In the genomic region with DNA sequence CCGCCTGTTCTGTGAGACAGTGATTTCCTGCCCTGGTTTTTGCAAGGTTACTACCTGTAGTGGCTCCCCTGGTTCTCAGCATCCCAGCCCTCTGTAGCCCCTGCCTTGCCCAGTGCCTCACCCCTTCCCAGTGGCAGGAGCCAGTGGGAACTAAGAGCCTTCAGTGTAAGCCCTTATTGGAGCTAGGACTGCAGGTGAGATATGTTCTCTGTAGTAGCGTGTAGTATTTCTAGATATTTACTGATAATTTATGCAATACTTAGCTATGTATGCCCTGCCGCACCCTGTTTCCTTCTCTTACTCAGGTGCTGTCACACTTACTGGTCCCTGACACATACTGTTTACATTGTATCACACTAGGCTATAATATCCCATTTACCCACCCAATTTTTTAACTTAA, we compare ENCODE assay signal across 16 cellular contexts. TPM values are rescaled to one million over a fixed set of nuclear protein-coding genes. Genes with fewer than 3 reads are reported as not detected.
DNase-seq lines count a peak whose midpoint lies in the region; FAIRE-seq and TF ChIP-seq lines count a peak whose summit lies in the region.
"Had no signal": no experiment of that assay in that cellular context is flagged by ENCODE, and none has a peak within 500 bp of the region (broad histone marks: within the 10 kb centered on the region; RNA-seq: fewer than 3 reads in every experiment).

No MANE protein-coding gene starts in this region.

- TF ChIP-seq POLR2A in breast epithelium (IDR thresholded peaks at IDR 0.05): no peak

- peaks cover 6% of the 10 kb centered on the region for H3K36me3 Mint-ChIP-seq in MCF 10A (ENCODE audit: insufficient read depth, unreplicated experiment)
- H3K36me3 Mint-ChIP-seq in neural progenitor cell: no peaks in the 10 kb centered on the region
- H3K36me3 Mint-ChIP-seq: IgD-negative memory B cell had no signal

- peaks cover 8% of the 10 kb centered on the region for H3F3A ChIP-seq in neural progenitor cell (ENCODE audit: low read depth)

- POLR2A ChIA-PET in MCF 10A (lab: Yijun Ruan, JAX): interaction anchor here (0.7 to 1.6 kb wide), 4 partner anchors 12 to 1621 kb away, joined by 3 to 6 read pairs (median 4); no protein-coding TSS in a partner anchor

- intact Hi-C loops in MCF 10A (cut with micrococcal nuclease): no loop called here
- intact Hi-C loops in breast epithelium (cut with DNase I; ENCODE audit: low total_unique reads): no loop called here

- H3K27ac Mint-ChIP-seq in MCF 10A (ENCODE audit: low read depth, unreplicated experiment): peak overlapping the region; percentile 65
- H3K27ac Mint-ChIP-seq in neural progenitor cell: no peak overlapping the region
- H3K27ac Mint-ChIP-seq: IgD-negative memory B cell had no signal

- H3K9me3 Mint-ChIP-seq in MCF 10A (ENCODE audit: unreplicated experiment): no peaks in the 10 kb centered on the region
- H3K9me3 Mint-ChIP-seq in neural progenitor cell: peaks cover 2% of the 10 kb centered on the region
- H3K9me3 Mint-ChIP-seq: IgD-negative memory B cell had no signal

- BruUV-seq in MCF 10A (replicated peaks; lab: Mats Ljungman, UMichigan): no TSS peak

- H3K36me3 ChIP-seq in breast epithelium (no peaks in the 10 kb centered on the region), bronchial epithelial cell (ENCODE audit: control insufficient read depth, insufficient read depth, low read length) (no peaks in the 10 kb centered on the region), thymus (ENCODE audit: control insufficient read depth, insufficient read depth) (no peaks in the 10 kb centered on the region), neural progenitor cell (no peaks in the 10 kb centered on the region)
- H3K36me3 ChIP-seq: BLaER1 had no signal

- no peak overlapping the region for H2AFZ ChIP-seq in neural progenitor cell (replicated peaks)

- peaks cover 18% of the 10 kb centered on the region for H3K79me2 ChIP-seq in neural progenitor cell (ENCODE audit: low read depth)

- H3K4me1 Mint-ChIP-seq in MCF 10A (ENCODE audit: insufficient read depth, unreplicated experiment) (peaks cover 45% of the 10 kb centered on the region), neural progenitor cell (peaks cover 18% of the 10 kb centered on the region)

- TF ChIP-seq CTCF in MCF 10A (IDR thresholded peaks at IDR 0.05; ENCODE audit: unreplicated experiment) (no peak), breast epithelium (IDR thresholded peaks at IDR 0.05) (no peak), bronchial epithelial cell (IDR thresholded peaks at IDR 0.05; ENCODE audit: insufficient read depth, low read length, severe bottlenecking) (no peak), neural progenitor cell (IDR thresholded peaks at IDR 0.05) (no peak)

- no peak overlapping the region for H3K9ac ChIP-seq in neural progenitor cell
- H3K9ac ChIP-seq: BLaER1 had no signal

- H3K4me3 ChIP-seq in breast epithelium (no peak overlapping the region), bronchial epithelial cell (ENCODE audit: low read depth, low read length) (no peak overlapping the region), thymus (ENCODE audit: low read length) (no peak overlapping the region), neural progenitor cell (no peak overlapping the region)
- H3K4me3 ChIP-seq: BLaER1 had no signal

- H3K4me2 ChIP-seq in neural progenitor cell: no peak overlapping the region
- H3K4me2 ChIP-seq: BLaER1 had no signal

- CTCF ChIA-PET in MCF 10A (lab: Yijun Ruan, JAX): interaction anchor here (0.7 to 1.2 kb wide), 3 partner anchors 43 to 106 kb away, joined by 3 to 4 read pairs (median 3); no protein-coding TSS in a partner anchor

- no peaks in the 10 kb centered on the region for H3K4me1 ChIP-seq in breast epithelium
- peaks cover 3% of the 10 kb centered on the region for H3K4me1 ChIP-seq in thymus (ENCODE audit: control insufficient read depth, insufficient read depth, low read length)
- H3K4me1 ChIP-seq in neural progenitor cell: peaks cover 12% of the 10 kb centered on the region

- H4K20me1 ChIP-seq in neural progenitor cell (ENCODE audit: low read depth): peaks cover 9% of the 10 kb centered on the region

- no peaks in the 10 kb centered on the region for H3K27me3 ChIP-seq in breast epithelium
- H3K27me3 ChIP-seq in bronchial epithelial cell (ENCODE audit: control insufficient read depth, insufficient read depth, low read length): no peaks in the 10 kb centered on the region
- peaks cover 7% of the 10 kb centered on the region for H3K27me3 ChIP-seq in thymus (ENCODE audit: control insufficient read depth, insufficient read depth)
- H3K27me3 ChIP-seq in neural progenitor cell: peaks cover 38% of the 10 kb centered on the region

- H3K9me3 ChIP-seq in breast epithelium (no peaks in the 10 kb centered on the region), thymus (ENCODE audit: control insufficient read depth) (no peaks in the 10 kb centered on the region), neural progenitor cell (ENCODE audit: low read depth) (no peaks in the 10 kb centered on the region)
- H3K9me3 ChIP-seq: BLaER1 had no signal

- WGBS in thymus: 95% methylated on average over 3 of the region's 3 CpGs

- H3K4me3 Mint-ChIP-seq in MCF 10A (ENCODE audit: unreplicated experiment): no peak overlapping the region
- no peak overlapping the region for H3K4me3 Mint-ChIP-seq in neural progenitor cell

- no peaks in the 10 kb centered on the region for H3K27me3 Mint-ChIP-seq in MCF 10A (ENCODE audit: insufficient read depth, unreplicated experiment)
- H3K27me3 Mint-ChIP-seq in neural progenitor cell (ENCODE audit: insufficient read depth, low read depth): peaks cover 17% of the 10 kb centered on the region

- H3K27ac ChIP-seq in breast epithelium (no peak overlapping the region), thymus (ENCODE audit: low read depth) (peak overlapping the region; percentile 18), neural progenitor cell (no peak overlapping the region)
- H3K27ac ChIP-seq: BLaER1 had no signal

- peak; percentile 51 for DNase-seq in MCF 10A (ENCODE audit: unreplicated experiment)
- no peak for DNase-seq in breast epithelium (ENCODE audit: low spot score in 2 of 2)
- DNase-seq in bronchial epithelial cell (ENCODE audit: low read depth): peak; percentile 95
- peak; percentile 22 for DNase-seq in kidney tubule cell (ENCODE audit: low spot score)
- DNase-seq in neural progenitor cell (ENCODE audit: low spot score): no peak
- no peak for DNase-seq in hypothalamus (lab: John Stamatoyannopoulos, UW)
- no peak for DNase-seq in CD1c-positive myeloid dendritic cell (ENCODE audit: extremely low spot score)
- DNase-seq: 8988T, DMS153, H7, NCI-H146, NCI-H2227 treated with DMSO at 0.1 percent for 48 hours, NCI-H526 treated with DMSO at 0.1 percent for 48 hours had no signal

- FAIRE-seq in bronchial epithelial cell (lab: Jason Lieb, UNC): no peak

RNA-seq across cellular contexts. Expression of a gene that starts 3.6 kb away (rescaled TPM):
- 18.0 and 20.0 TPM in 2 replicates for total RNA-seq in MCF 10A (2022)
- total RNA-seq in breast epithelium: 1 to 10 TPM; 1.3 to 2.4 (median 1.3) TPM
- 101 and 102 TPM in 2 replicates for total RNA-seq in bronchial epithelial cell
- polyA plus RNA-seq in thymus: 7.6 TPM
- 8.6 and 12.9 TPM in 2 replicates for total RNA-seq in neural progenitor cell (ENCODE audit: low replicate concordance)

Comparison
In these comparisons a context has a peak if more than half of its experiments do, and no peak if none do; other contexts are left out.
1. DNase-seq: peak in MCF 10A (single experiment), bronchial epithelial cell (single experiment) and kidney tubule cell (single experiment); none in breast epithelium (0 of 2), neural progenitor cell (single experiment), hypothalamus (0 of 51) and CD1c-positive myeloid dendritic cell (single experiment).